Comparison of ENCODE assay signal across 1 cellular context in the genomic region with DNA sequence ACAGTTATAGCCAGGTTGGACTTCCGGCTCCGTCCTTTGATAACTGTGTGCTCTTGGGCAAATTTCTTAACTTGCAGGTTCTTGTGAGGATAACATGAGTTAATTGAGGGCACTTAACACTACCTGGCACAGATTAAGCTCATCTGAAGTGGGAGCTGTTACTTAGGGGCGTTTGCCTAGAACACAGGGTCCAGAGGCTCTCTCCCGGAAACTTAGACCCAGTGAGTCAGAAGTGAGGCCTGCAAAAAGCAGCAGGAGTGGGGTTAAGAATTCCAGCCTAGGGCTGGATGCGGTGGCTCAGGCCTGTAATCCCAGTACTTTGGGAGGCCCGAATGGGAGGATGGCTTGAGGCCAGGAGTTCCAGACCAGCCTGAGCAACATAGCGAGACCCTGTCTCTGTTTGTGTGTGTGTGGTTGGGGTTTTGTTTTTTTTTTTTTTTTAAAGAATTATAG.
TF ChIP-seq lines count a peak whose summit lies in the region.

No MANE protein-coding gene starts in this region.

TF ChIP-seq in GM12878, 131 proteins besides CTCF, POLR2A, EP300 and RAD21:
- TF ChIP-seq HDAC2 (IDR thresholded peaks at IDR 0.05) (no peak), MXI1 (IDR thresholded peaks at IDR 0.05; ENCODE audit: low read depth, low read length) (no peak), TCF12 (IDR thresholded peaks at IDR 0.05; ENCODE audit: low read depth, low read length) (no peak), EGR1 (IDR thresholded peaks at IDR 0.05; ENCODE audit: borderline replicate concordance in 1 of 2, low read depth in 2 of 2, low read length in 2 of 2) (no peak), MAX (IDR thresholded peaks at IDR 0.05; ENCODE audit: low read depth, low read length) (no peak), CBX5 (IDR thresholded peaks at IDR 0.05; ENCODE audit: low read depth) (no peak), EZH2 (IDR thresholded peaks at IDR 0.05; ENCODE audit: borderline replicate concordance, control insufficient read depth, low read depth, low read length) (no peak), ETV6 (conservative IDR thresholded peaks at IDR 0.05 in 1 of 2, IDR thresholded peaks at IDR 0.05 in 1 of 2; ENCODE audit: borderline replicate concordance in 1 of 2, low read depth in 1 of 2) (no peak), TCF3 (IDR thresholded peaks at IDR 0.05; ENCODE audit: borderline replicate concordance, insufficient read depth, low read depth, low read length) (no peak), STAT3 (IDR thresholded peaks at IDR 0.05; ENCODE audit: low read depth, low read length) (no peak), FOXK2 (IDR thresholded peaks at IDR 0.05) (no peak), ZBTB40 (IDR thresholded peaks at IDR 0.05; ENCODE audit: borderline replicate concordance) (no peak), NFYA (IDR thresholded peaks at IDR 0.05; ENCODE audit: borderline replicate concordance, low read depth, low read length) (no peak), ZNF24 (IDR thresholded peaks at IDR 0.05) (no peak)
- TF ChIP-seq, protein P1, sequence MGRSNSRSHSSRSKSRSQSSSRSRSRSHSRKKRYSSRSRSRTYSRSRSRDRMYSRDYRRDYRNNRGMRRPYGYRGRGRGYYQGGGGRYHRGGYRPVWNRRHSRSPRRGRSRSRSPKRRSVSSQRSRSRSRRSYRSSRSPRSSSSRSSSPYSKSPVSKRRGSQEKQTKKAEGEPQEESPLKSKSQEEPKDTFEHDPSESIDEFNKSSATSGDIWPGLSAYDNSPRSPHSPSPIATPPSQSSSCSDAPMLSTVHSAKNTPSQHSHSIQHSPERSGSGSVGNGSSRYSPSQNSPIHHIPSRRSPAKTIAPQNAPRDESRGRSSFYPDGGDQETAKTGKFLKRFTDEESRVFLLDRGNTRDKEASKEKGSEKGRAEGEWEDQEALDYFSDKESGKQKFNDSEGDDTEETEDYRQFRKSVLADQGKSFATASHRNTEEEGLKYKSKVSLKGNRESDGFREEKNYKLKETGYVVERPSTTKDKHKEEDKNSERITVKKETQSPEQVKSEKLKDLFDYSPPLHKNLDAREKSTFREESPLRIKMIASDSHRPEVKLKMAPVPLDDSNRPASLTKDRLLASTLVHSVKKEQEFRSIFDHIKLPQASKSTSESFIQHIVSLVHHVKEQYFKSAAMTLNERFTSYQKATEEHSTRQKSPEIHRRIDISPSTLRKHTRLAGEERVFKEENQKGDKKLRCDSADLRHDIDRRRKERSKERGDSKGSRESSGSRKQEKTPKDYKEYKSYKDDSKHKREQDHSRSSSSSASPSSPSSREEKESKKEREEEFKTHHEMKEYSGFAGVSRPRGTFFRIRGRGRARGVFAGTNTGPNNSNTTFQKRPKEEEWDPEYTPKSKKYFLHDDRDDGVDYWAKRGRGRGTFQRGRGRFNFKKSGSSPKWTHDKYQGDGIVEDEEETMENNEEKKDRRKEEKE (IDR thresholded peaks at IDR 0.05) = no peak
- TF ChIP-seq, protein P2, sequence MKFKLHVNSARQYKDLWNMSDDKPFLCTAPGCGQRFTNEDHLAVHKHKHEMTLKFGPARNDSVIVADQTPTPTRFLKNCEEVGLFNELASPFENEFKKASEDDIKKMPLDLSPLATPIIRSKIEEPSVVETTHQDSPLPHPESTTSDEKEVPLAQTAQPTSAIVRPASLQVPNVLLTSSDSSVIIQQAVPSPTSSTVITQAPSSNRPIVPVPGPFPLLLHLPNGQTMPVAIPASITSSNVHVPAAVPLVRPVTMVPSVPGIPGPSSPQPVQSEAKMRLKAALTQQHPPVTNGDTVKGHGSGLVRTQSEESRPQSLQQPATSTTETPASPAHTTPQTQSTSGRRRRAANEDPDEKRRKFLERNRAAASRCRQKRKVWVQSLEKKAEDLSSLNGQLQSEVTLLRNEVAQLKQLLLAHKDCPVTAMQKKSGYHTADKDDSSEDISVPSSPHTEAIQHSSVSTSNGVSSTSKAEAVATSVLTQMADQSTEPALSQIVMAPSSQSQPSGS (IDR thresholded peaks at IDR 0.05; ENCODE audit: low read length) = no peak
